15 cellular contexts compared by ENCODE assay signal in the genomic region with DNA sequence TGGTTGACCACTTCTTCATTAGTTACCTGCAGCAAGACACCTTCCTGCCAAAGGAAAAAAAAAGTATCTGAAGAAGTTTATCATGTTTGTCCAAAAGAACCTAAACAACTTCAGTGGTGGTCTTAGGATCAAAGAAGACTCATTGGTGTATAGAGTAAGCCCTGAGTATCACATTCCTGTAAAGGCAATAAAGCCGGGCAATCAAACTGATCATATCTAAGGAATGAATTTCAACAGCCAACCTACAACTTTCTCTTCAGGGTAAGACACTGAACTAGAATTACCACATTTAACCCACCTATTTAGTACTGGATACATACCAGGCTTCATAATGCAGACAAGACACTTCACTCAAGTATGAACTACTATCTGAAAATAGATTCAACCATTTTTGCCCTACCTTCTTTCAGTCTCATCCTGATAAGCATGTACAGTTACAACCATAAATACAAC. TPM values are rescaled to one million over a fixed set of nuclear protein-coding genes. Genes with fewer than 3 reads are reported as not detected.
DNase-seq lines count a peak whose midpoint lies in the region; ATAC-seq and TF ChIP-seq lines count a peak whose summit lies in the region.
"Had no signal": no experiment of that assay in that cellular context is flagged by ENCODE, and none has a peak within 500 bp of the region (broad histone marks: within the 10 kb centered on the region; RNA-seq: fewer than 3 reads in every experiment).

No MANE protein-coding gene starts in this region.

- ATAC-seq in activated naive CD8-positive, alpha-beta T cell treated with anti-CD3 and anti-CD28 coated beads, Interleukin-2, amount 50 U/mL, for 24 hours = no peak
- ATAC-seq in HG02938 (IDR thresholded peaks at IDR 0.05; ENCODE audit: unreplicated experiment) = no peak
- ATAC-seq: gastroesophageal sphincter had no signal

- no peak for TF ChIP-seq CTCF in neural progenitor cell (IDR thresholded peaks at IDR 0.05)

- no peak overlapping the region for H3K4me2 ChIP-seq in neural progenitor cell

- peaks cover 96% of the 10 kb centered on the region for H3K36me3 Mint-ChIP-seq in activated T-cell treated with anti-CD3 and anti-CD28 coated beads, Interleukin-2, amount 50 U/mL, for 24 hours (ENCODE audit: low read depth)
- peaks cover 90% of the 10 kb centered on the region for H3K36me3 Mint-ChIP-seq in activated naive CD8-positive, alpha-beta T cell treated with anti-CD3 and anti-CD28 coated beads, Interleukin-2, amount 50 U/mL, for 24 hours (ENCODE audit: low read depth)
- peaks cover 72% of the 10 kb centered on the region for H3K36me3 Mint-ChIP-seq in neural progenitor cell

- H3K4me1 ChIP-seq in neural progenitor cell = peaks cover 20% of the 10 kb centered on the region

- no peak overlapping the region for H3K9ac ChIP-seq in neural progenitor cell
- H3K9ac ChIP-seq: parathyroid adenoma had no signal

- H3K9me3 Mint-ChIP-seq in activated T-cell treated with anti-CD3 and anti-CD28 coated beads, Interleukin-2, amount 50 U/mL, for 24 hours = no peaks in the 10 kb centered on the region
- no peaks in the 10 kb centered on the region for H3K9me3 Mint-ChIP-seq in activated naive CD8-positive, alpha-beta T cell treated with anti-CD3 and anti-CD28 coated beads, Interleukin-2, amount 50 U/mL, for 24 hours
- H3K9me3 Mint-ChIP-seq in neural progenitor cell = no peaks in the 10 kb centered on the region

- H2AFZ ChIP-seq in neural progenitor cell (replicated peaks) = no peak overlapping the region
- H2AFZ ChIP-seq: parathyroid adenoma had no signal

- H4K20me1 ChIP-seq in neural progenitor cell (ENCODE audit: low read depth) = peaks cover 89% of the 10 kb centered on the region

- H3K27ac Mint-ChIP-seq in activated T-cell treated with anti-CD3 and anti-CD28 coated beads, Interleukin-2, amount 50 U/mL, for 24 hours = peak overlapping the region; percentile 89
- H3K27ac Mint-ChIP-seq in activated naive CD8-positive, alpha-beta T cell treated with anti-CD3 and anti-CD28 coated beads, Interleukin-2, amount 50 U/mL, for 24 hours = peak overlapping the region; percentile 86
- no peak overlapping the region for H3K27ac Mint-ChIP-seq in neural progenitor cell

- peaks cover 77% of the 10 kb centered on the region for H3K79me2 ChIP-seq in neural progenitor cell (ENCODE audit: low read depth)

- H3K27ac ChIP-seq in neural progenitor cell = peak overlapping the region; percentile 59
- H3K27ac ChIP-seq: gastroesophageal sphincter, parathyroid adenoma had no signal

- H3K4me1 Mint-ChIP-seq in activated T-cell treated with anti-CD3 and anti-CD28 coated beads, Interleukin-2, amount 50 U/mL, for 24 hours (ENCODE audit: low read depth) = peaks cover 92% of the 10 kb centered on the region
- H3K4me1 Mint-ChIP-seq in activated naive CD8-positive, alpha-beta T cell treated with anti-CD3 and anti-CD28 coated beads, Interleukin-2, amount 50 U/mL, for 24 hours = peaks cover 95% of the 10 kb centered on the region
- H3K4me1 Mint-ChIP-seq in neural progenitor cell = peaks cover 42% of the 10 kb centered on the region

- H3K9me3 ChIP-seq in neural progenitor cell (ENCODE audit: low read depth) = no peaks in the 10 kb centered on the region
- H3K9me3 ChIP-seq: gastroesophageal sphincter, HAP-1 had no signal

- peak overlapping the region; percentile 51 for H3K4me3 Mint-ChIP-seq in activated T-cell treated with anti-CD3 and anti-CD28 coated beads, Interleukin-2, amount 50 U/mL, for 24 hours
- peak overlapping the region; percentile 50 for H3K4me3 Mint-ChIP-seq in activated naive CD8-positive, alpha-beta T cell treated with anti-CD3 and anti-CD28 coated beads, Interleukin-2, amount 50 U/mL, for 24 hours
- H3K4me3 Mint-ChIP-seq in neural progenitor cell = no peak overlapping the region

- no peaks in the 10 kb centered on the region for H3K27me3 Mint-ChIP-seq in activated T-cell treated with anti-CD3 and anti-CD28 coated beads, Interleukin-2, amount 50 U/mL, for 24 hours
- H3K27me3 Mint-ChIP-seq in activated naive CD8-positive, alpha-beta T cell treated with anti-CD3 and anti-CD28 coated beads, Interleukin-2, amount 50 U/mL, for 24 hours = no peaks in the 10 kb centered on the region
- peaks cover 12% of the 10 kb centered on the region for H3K27me3 Mint-ChIP-seq in neural progenitor cell (ENCODE audit: insufficient read depth, low read depth)

- DNase-seq in activated T-cell treated with anti-CD3 and anti-CD28 coated beads, Interleukin-2, amount 50 U/mL, for 24 hours = no peak
- DNase-seq in activated T-cell treated with anti-CD3 and anti-CD28 coated beads, Interleukin-2, amount 50 U/mL, for 1 hour = no peak
- peak; percentile 60 for DNase-seq in NAMALWA (ENCODE audit: low spot score)
- no peak for DNase-seq in activated naive CD8-positive, alpha-beta T cell treated with anti-CD3 and anti-CD28 coated beads, Interleukin-2, amount 50 U/mL, for 24 hours
- DNase-seq in neural progenitor cell (ENCODE audit: low spot score) = no peak
- no peak for DNase-seq in NCI-H1694 (lab: John Stamatoyannopoulos, UW)
- no peak for DNase-seq in NCI-H82 (lab: John Stamatoyannopoulos, UW)
- DNase-seq: activated CD4-positive, CD25-positive, alpha-beta regulatory T cell; KBM-7; NCI-H1417 treated with DMSO at 0.1 percent for 48 hours; substantia nigra had no signal

- H3K36me3 ChIP-seq in neural progenitor cell = peaks cover 54% of the 10 kb centered on the region

- no peak overlapping the region for H3K4me3 ChIP-seq in neural progenitor cell
- H3K4me3 ChIP-seq: gastroesophageal sphincter, HAP-1 had no signal

- H3F3A ChIP-seq in neural progenitor cell (ENCODE audit: low read depth) = peaks cover 98% of the 10 kb centered on the region

- no peaks in the 10 kb centered on the region for H3K27me3 ChIP-seq in neural progenitor cell
- H3K27me3 ChIP-seq: gastroesophageal sphincter had no signal

RNA-seq across cellular contexts. Expression of a gene that starts 10.1 kb away (rescaled TPM):
- 552 and 601 TPM in 2 replicates for total RNA-seq in neural progenitor cell (ENCODE audit: low replicate concordance)

RNA-seq across cellular contexts. Expression of a gene that starts 11.1 kb away (rescaled TPM):
- total RNA-seq in neural progenitor cell (ENCODE audit: low replicate concordance) = 249 and 360 TPM in 2 replicates

RNA-seq across cellular contexts. Expression of a gene that starts 38.4 kb away (rescaled TPM):
- 6.2 and 6.9 TPM in 2 replicates for total RNA-seq in neural progenitor cell (ENCODE audit: low replicate concordance)
